ENCODE assay signal across 8 cellular contexts in genomic region chr10:11823122-11823988, GRCh38. TPM values are rescaled to one million over a fixed set of nuclear protein-coding genes. Genes with fewer than 3 reads are reported as not detected.
DNase-seq lines count a peak whose midpoint lies in the region; ATAC-seq and TF ChIP-seq lines count a peak whose summit lies in the region.

PROSER2 (plus strand) TSS chr10:11823356; CDS start chr10:11852078, 28,722 bp downstream.

- H3K36me3 Mint-ChIP-seq in WTC11: no peaks in the 10 kb centered on the region

- CTCF ChIA-PET in WTC11 (lab: Charles Lee): no interaction called here

- peak within 1 kb of the TSS; percentile 85 for H3K4me3 Mint-ChIP-seq in WTC11

- peaks cover 16% of the 10 kb centered on the region for H3K27me3 Mint-ChIP-seq in WTC11 (ENCODE audit: low read depth)

- no peak within 1 kb of the TSS for H3K27ac Mint-ChIP-seq in WTC11

- H3K27me3 ChIP-seq in HUES64 (ENCODE audit: insufficient read depth, low read length): peaks cover 18% of the 10 kb centered on the region
- H3K27me3 ChIP-seq in duodenal mucosa (ENCODE audit: control insufficient read depth in 1 of 2, insufficient read depth in 2 of 2, low read length in 2 of 2): peaks cover 12 to 22% of the 10 kb centered on the region in 2 donors

- POLR2A ChIA-PET in WTC11 (lab: Charles Lee): no interaction called here

- no peak within 1 kb of the TSS for H3K27ac ChIP-seq in HUES64 (ENCODE audit: low read depth, low read length)
- no peak within 1 kb of the TSS for H3K27ac ChIP-seq in duodenal mucosa (ENCODE audit: low read depth, low read length)

- H3K36me3 ChIP-seq in HUES64 (ENCODE audit: insufficient read depth, low read length) (no peaks in the 10 kb centered on the region), duodenal mucosa (ENCODE audit: control insufficient read depth in 1 of 2, insufficient read depth in 2 of 2, low read length in 2 of 2) (no peaks in the 10 kb centered on the region)

- H3K9me3 Mint-ChIP-seq in WTC11: no peaks in the 10 kb centered on the region

- no peaks in the 10 kb centered on the region for H3K9me3 ChIP-seq in HUES64 (ENCODE audit: insufficient read depth, low read depth, low read length)
- H3K9me3 ChIP-seq in duodenal mucosa (ENCODE audit: control insufficient read depth in 1 of 2, low read length in 2 of 2): no peaks in the 10 kb centered on the region

- H3K4me1 ChIP-seq in HUES64 (ENCODE audit: insufficient read depth, low read length) (peaks cover 9% of the 10 kb centered on the region), duodenal mucosa (ENCODE audit: control insufficient read depth in 1 of 2, insufficient read depth in 2 of 2, low read length in 2 of 2) (peaks cover 0 to 6% of the 10 kb centered on the region in 2 donors)

- TF ChIP-seq CTCF in GM12865 (IDR thresholded peaks at IDR 0.05; ENCODE audit: insufficient read depth, low read depth, low read length, missing control alignments) (no peak), WTC11 (IDR thresholded peaks at IDR 0.05) (no peak)

- peak; percentile 66 for DNase-seq in GM12865 (ENCODE audit: low read depth)
- peak; percentile 47 for DNase-seq in WTC11 (ENCODE audit: low spot score)
- peak; percentile 79 for DNase-seq in lung microvascular endothelial cell (ENCODE audit: low read depth in 2 of 2)
- peak; percentile 52 for DNase-seq in stimulated activated naive CD8-positive, alpha-beta T cell treated with anti-CD3 and anti-CD28 coated beads, Interleukin-15, Interleukin-2, amounts not matched to agents 100 U/mL and 50 U/mL, for 24 hours

- H3K4me3 ChIP-seq in GM12865 (ENCODE audit: low read depth, low read length): peak within 1 kb of the TSS; percentile 65
- H3K4me3 ChIP-seq in HUES64 (ENCODE audit: low read length): peak within 1 kb of the TSS; percentile 73
- H3K4me3 ChIP-seq in duodenal mucosa (ENCODE audit: low read depth in 1 of 2, low read length in 2 of 2): peak within 1 kb of the TSS; percentile 58 to 63

- peak within 1 kb of the TSS; percentile 73 for H3K9ac ChIP-seq in HUES64 (ENCODE audit: low read depth, low read length)
- H3K9ac ChIP-seq in duodenal mucosa (ENCODE audit: low read depth in 1 of 2, low read length in 2 of 2): peak within 1 kb of the TSS; percentile 25 to 54

- peaks cover 11% of the 10 kb centered on the region for H3K4me1 Mint-ChIP-seq in WTC11

- ATAC-seq in WTC11 (peak; percentile 87), GM19397 (IDR thresholded peaks at IDR 0.05; ENCODE audit: unreplicated experiment) (no peak), HG02763 (IDR thresholded peaks at IDR 0.05; ENCODE audit: unreplicated experiment) (no peak)
- peak; percentile 83 for ATAC-seq in stimulated activated naive CD8-positive, alpha-beta T cell treated with anti-CD3 and anti-CD28 coated beads, Interleukin-15, Interleukin-2, amounts not matched to agents 100 U/mL and 50 U/mL, for 24 hours

- WGBS in HUES64: 2% methylated on average over 114 of the region's 114 CpGs

TF ChIP-seq in WTC11, 78 proteins besides CTCF, POLR2A, EP300 and RAD21 (continues in another document):
- TF ChIP-seq CBFB (CRISPR knock-in tag; IDR thresholded peaks at IDR 0.05; ENCODE audit: low read depth) (no peak), ZNF532 (CRISPR knock-in tag; IDR thresholded peaks at IDR 0.05; ENCODE audit: borderline replicate concordance) (no peak), AR (CRISPR knock-in tag; IDR thresholded peaks at IDR 0.05) (no peak), HMGXB4 (CRISPR knock-in tag; IDR thresholded peaks at IDR 0.05) (0 out of 2 replicates have a peak, but pooled peaks have one; percentile 55), ZNF512 (CRISPR knock-in tag; IDR thresholded peaks at IDR 0.05; ENCODE audit: borderline replicate concordance) (no peak)

RNA-seq across cellular contexts. Expression of gene PROSER2, which starts in this region (rescaled TPM):
- polyA plus RNA-seq in HUES64 (2013, experiment 1 of 2): 5.3 TPM
- 4.6 TPM for polyA plus RNA-seq in HUES64 (2013, experiment 2 of 2)
- 7.3 to 8.7 TPM (median 8.5 TPM) in 3 replicates for total RNA-seq in WTC11 (2021)
- 5.0 and 7.3 TPM in 2 replicates for total RNA-seq in lung microvascular endothelial cell

Comparison
In these comparisons a context has a peak if more than half of its experiments do, and no peak if none do; other contexts are left out.
1. ATAC-seq: peak in WTC11 (single experiment) and stimulated activated naive CD8-positive, alpha-beta T cell treated with anti-CD3 and anti-CD28 coated beads, Interleukin-15, Interleukin-2, amounts not matched to agents 100 U/mL and 50 U/mL, for 24 hours (single experiment); none in GM19397 (single experiment) and HG02763 (single experiment).
2. Peak in every context shown above with its lines, with median percentiles within 50 percentile points of each other: DNase-seq and H3K4me3 ChIP-seq.